ENCODE assay signal across 8 cellular contexts in genomic region chr5:74865799-74866652, GRCh38. TPM values are rescaled to one million over a fixed set of nuclear protein-coding genes. Genes with fewer than 3 reads are reported as not detected.
DNase-seq lines count a peak whose midpoint lies in the region; ATAC-seq, FAIRE-seq and TF ChIP-seq lines count a peak whose summit lies in the region.

Gene FAM169A, minus strand, starts transcription at chr5:74866387. Its CDS starts 24,711 bp downstream, at chr5:74841676.

- H3K4me1 Mint-ChIP-seq in chondrocyte (ENCODE audit: low read depth) = peaks cover 24% of the 10 kb centered on the region

- 3% methylated on average over 6 of the region's 127 CpGs for WGBS in A549 (ENCODE audit: missing lambda C conversion rate)
- 1% methylated on average over 17 of the region's 127 CpGs for WGBS in HepG2 (ENCODE audit: low lambda C conversion rate)

- in situ Hi-C loops in GM18951 (cut with MboI; ENCODE audit: low sequenced_read_pairs, unreplicated experiment) (no loop called here), HepG2 (cut with HindIII; ENCODE audit: extremely low pct_ligation_motif_present, low pct_unique_long_range_greater_than_20kb) (loop anchor here (5.0 kb wide), 1 partner anchor 36 kb away; no protein-coding TSS in a partner anchor)

- TF ChIP-seq EP300 in A549 (IDR thresholded peaks at IDR 0.05) (no peak), Ishikawa (IDR thresholded peaks at IDR 0.05; ENCODE audit: borderline replicate concordance) (no peak), HepG2 (IDR thresholded peaks at IDR 0.05; ENCODE audit: low read depth in 2 of 2, low read length in 2 of 2) (no peak), HepG2 (CRISPR knock-in tag; IDR thresholded peaks at IDR 0.05; ENCODE audit: borderline replicate concordance) (no peak)

- no TSS peak for BruUV-seq in HepG2 (replicated peaks; lab: Mats Ljungman, UMichigan)

- H3K4me1 ChIP-seq in A549 (peaks cover 5% of the 10 kb centered on the region; the same call in 1 of the 3 replicates), HepG2 (ENCODE audit: insufficient read depth, low read length) (peaks cover 76% of the 10 kb centered on the region), Karpas-422 (ENCODE audit: low read length) (no peaks in the 10 kb centered on the region)

- H3K36me3 ChIP-seq in HepG2 (replicated peaks in 1 of 2; ENCODE audit: control insufficient read depth in 1 of 2, insufficient read depth in 2 of 2, low read length in 2 of 2) (no peaks in the 10 kb centered on the region), Karpas-422 (ENCODE audit: insufficient read depth, low read length) (no peaks in the 10 kb centered on the region)

- no peak for FAIRE-seq in A549 (lab: Jason Lieb, UNC)
- FAIRE-seq in HepG2 (lab: Jason Lieb, UNC) = no peak

- intact Hi-C loops in HepG2 (cut with micrococcal nuclease; ENCODE audit: unreplicated experiment) = loop anchor here (2.0 to 5.0 kb wide), 2 partner anchors 36 to 51 kb away; no protein-coding TSS in a partner anchor

- H3K27ac ChIP-seq in A549 (peak within 1 kb of the TSS; percentile 82 to 93), HepG2 (ENCODE audit: extremely low read length, insufficient read depth, low read length) (peak within 1 kb of the TSS; percentile 96), Karpas-422 (ENCODE audit: low read length) (no peak within 1 kb of the TSS)

- peak; percentile 55 to 62 for DNase-seq in A549 (ENCODE audit: low read depth in 1 of 2, low spot score in 1 of 2)
- no peak for DNase-seq in chondrocyte (ENCODE audit: low spot score)
- no peak for DNase-seq in HepG2 (ENCODE audit: low spot score)
- DNase-seq in stimulated activated CD4-positive, alpha-beta T cell treated with anti-CD3 and anti-CD28 coated beads, TNF-alpha, amount 100 ng/mL, for 1 hour (ENCODE audit: low read depth in 3 of 3, low spot score in 1 of 3) = peak in 2 of 3 donors; percentile 4 to 37
- DNase-seq in Karpas-422 = no peak

- H3K27me3 Mint-ChIP-seq in chondrocyte (ENCODE audit: low read depth) = no peaks in the 10 kb centered on the region

- no peaks in the 10 kb centered on the region for H3K9me3 Mint-ChIP-seq in chondrocyte (ENCODE audit: low read depth)

- no peaks in the 10 kb centered on the region; a peak in 1 of 5 replicates for H3K27me3 ChIP-seq in HepG2 (ENCODE audit: control insufficient read depth in 1 of 2, insufficient read depth in 2 of 2, low read length in 2 of 2)
- no peaks in the 10 kb centered on the region for H3K27me3 ChIP-seq in Karpas-422 (ENCODE audit: low read length)

- TF ChIP-seq RAD21 in A549 (conservative IDR thresholded peaks at IDR 0.05 in 1 of 2, IDR thresholded peaks at IDR 0.05 in 1 of 2) = no peak; a peak in 1 of 5 replicates
- no peak for TF ChIP-seq RAD21 in Ishikawa (IDR thresholded peaks at IDR 0.05; ENCODE audit: low read depth)
- peak; percentile 53 for TF ChIP-seq RAD21 in HepG2 (CRISPR knock-in tag; IDR thresholded peaks at IDR 0.05)

- H3K27ac Mint-ChIP-seq in chondrocyte (ENCODE audit: unreplicated experiment) = peak within 1 kb of the TSS; percentile 94

- no peaks in the 10 kb centered on the region for H3K36me3 Mint-ChIP-seq in chondrocyte (ENCODE audit: low read depth)

- H3K4me3 ChIP-seq in A549 (peak within 1 kb of the TSS; percentile 66), HepG2 (replicated peaks in 1 of 3; ENCODE audit: insufficient read depth in 1 of 3, low read depth in 2 of 3, low read length in 3 of 3) (peak within 1 kb of the TSS; percentile 87 to 97 (median 95)), Karpas-422 (ENCODE audit: low read length) (no peak within 1 kb of the TSS)

- H3K9me3 ChIP-seq in A549 (no peaks in the 10 kb centered on the region), HepG2 (ENCODE audit: low read length) (no peaks in the 10 kb centered on the region), Karpas-422 (ENCODE audit: low read length) (no peaks in the 10 kb centered on the region)

- H3K9me2 ChIP-seq in Karpas-422 (replicated peaks; ENCODE audit: insufficient read depth, low read length) = no peaks in the 10 kb centered on the region

- peak within 1 kb of the TSS; percentile 42 for H2AFZ ChIP-seq in HepG2 (ENCODE audit: low read length)
- no peak within 1 kb of the TSS for H2AFZ ChIP-seq in Karpas-422 (ENCODE audit: low read length)

- H4K20me1 ChIP-seq in HepG2 (ENCODE audit: insufficient read depth, low read length) (peaks cover 10% of the 10 kb centered on the region; the same call in 1 of the 2 replicates), Karpas-422 (ENCODE audit: insufficient read depth, low read depth, low read length) (no peaks in the 10 kb centered on the region)

- peak; percentile 66 for TF ChIP-seq POLR2A in A549 (IDR thresholded peaks at IDR 0.05; ENCODE audit: low read length)
- TF ChIP-seq POLR2A in GM18951 (IDR thresholded peaks at IDR 0.05; ENCODE audit: extremely low read depth, insufficient read depth, insufficient read length) = peak; percentile 38
- peak in 1 of 2 experiments; percentile 54; a peak in 2 of 4 replicates for TF ChIP-seq POLR2A in HepG2 (IDR thresholded peaks at IDR 0.05; ENCODE audit: insufficient read depth in 1 of 2, low read depth in 2 of 2, low read length in 2 of 2)

- peak; percentile 87 to 88 for ATAC-seq in A549
- peak; percentile 71 to 73 for ATAC-seq in activated CD4-positive, CD25-positive, alpha-beta regulatory T cell treated with anti-CD3 and anti-CD28 coated beads, Interleukin-2, amount 50 U/mL, for 24 hours
- ATAC-seq in HepG2 = peak; percentile 65

- peak within 1 kb of the TSS; percentile 77 for H3K4me2 ChIP-seq in A549
- H3K4me2 ChIP-seq in HepG2 (ENCODE audit: low read depth, low read length) = peak within 1 kb of the TSS; percentile 80
- H3K4me2 ChIP-seq in Karpas-422 (ENCODE audit: low read depth, low read length, poor library complexity, severe bottlenecking) = no peak within 1 kb of the TSS

- peaks cover 50% of the 10 kb centered on the region for H3K79me2 ChIP-seq in HepG2 (ENCODE audit: insufficient read depth, low read length)
- no peaks in the 10 kb centered on the region for H3K79me2 ChIP-seq in Karpas-422 (ENCODE audit: low read length)

- H3K9ac ChIP-seq in HepG2 (ENCODE audit: insufficient read depth, low read depth, low read length) (peak within 1 kb of the TSS; percentile 89), Karpas-422 (ENCODE audit: low read length) (no peak within 1 kb of the TSS)

- POLR2A ChIA-PET in A549 (lab: Yijun Ruan, JAX) = interaction anchor here (1.0 kb wide), 1 partner anchor 17 kb away, joined by 4 read pairs; no protein-coding TSS in a partner anchor
- POLR2A ChIA-PET in HepG2 (lab: Yijun Ruan, JAX) = interaction anchor here (0.8 to 4.4 kb wide), 4 partner anchors 11 to 50 kb away, joined by 4 to 79 read pairs (median 9); no protein-coding TSS in a partner anchor

- CTCF ChIA-PET in A549 (lab: Yijun Ruan, JAX) = interaction anchor here (0.5 to 1.8 kb wide), 8 partner anchors 10 to 240 kb away, joined by 3 to 6 read pairs (median 3); no protein-coding TSS in a partner anchor
- CTCF ChIA-PET in HepG2 (lab: Yijun Ruan, JAX; ENCODE audit: low intra/inter-chr PET ratio, low total read pairs) = no interaction called here

- TF ChIP-seq CTCF in A549 (IDR thresholded peaks at IDR 0.05) (peak; percentile 33; the same call in 2 of the 3 replicates), chondrocyte (IDR thresholded peaks at IDR 0.05) (no peak), HepG2 (CRISPR knock-in tag; IDR thresholded peaks at IDR 0.05) (peak; percentile 30; the same call in 1 of the 2 replicates)

- peak within 1 kb of the TSS; percentile 86 for H3K4me3 Mint-ChIP-seq in chondrocyte (ENCODE audit: unreplicated experiment)

TF ChIP-seq in A549, 52 proteins besides CTCF, POLR2A, EP300 and RAD21 (continues in another document):
- TF ChIP-seq JUN (IDR thresholded peaks at IDR 0.05) = peak in 1 of 2 experiments; percentile 60; a peak in 2 of 5 replicates
- TF ChIP-seq HOXB5 (CRISPR knock-in tag; IDR thresholded peaks at IDR 0.05) = no peak
- TF ChIP-seq CBX8 (IDR thresholded peaks at IDR 0.05) = no peak

TF ChIP-seq in Ishikawa, 13 proteins besides CTCF, POLR2A, EP300 and RAD21 (continues in another document):
- TF ChIP-seq YY1 (IDR thresholded peaks at IDR 0.05; ENCODE audit: low read depth) (peak; percentile 84), CEBPB (IDR thresholded peaks at IDR 0.05) (no peak), TEAD4 (IDR thresholded peaks at IDR 0.05) (no peak)

RNA-seq across cellular contexts. Expression of gene FAM169A, which starts in this region (rescaled TPM):
- polyA plus RNA-seq in A549 (2011; rRNA removed) (13.0 and 18.3 TPM in 2 replicates), A549 (2017; fragmentation: RNase III; extraction: RNeasy Plus Mini Kit Qiagen cat#74134 plus additional on column Dnase treatment) (5.8 to 7.9 TPM (median 7.5 TPM) in 3 replicates), HepG2 (2011; rRNA removed) (18.8 and 21.1 TPM in 2 replicates)
- polyA plus RNA-seq in A549 (2012; cell fraction: cytosol; rRNA removed) = 1.9 and 2.6 TPM in 2 replicates
- polyA plus RNA-seq in A549 (2012; cell fraction: nucleus; rRNA removed) = 1.9 and 2.6 TPM in 2 replicates
- polyA minus RNA-seq in A549 (2011; rRNA and poly(A)+ RNA removed) = 9.8 and 11.5 TPM in 2 replicates
- total RNA-seq in chondrocyte (5.9 to 8.8 TPM (median 7.9 TPM) in 3 replicates), HepG2 (2016; rRNA removed; fragmentation: Illumina TruSeq; extraction: Trizol) (84.8 and 110 TPM in 2 replicates)
- 657 and 772 TPM in 2 replicates for total RNA-seq in HepG2 (2016; cell fraction: cytosol; rRNA removed; fragmentation: Illumina TruSeq; extraction: Trizol; ENCODE audit: low read depth)
- 82.4 and 105 TPM in 2 replicates for total RNA-seq in HepG2 (2016; cell fraction: insoluble cytoplasmic fraction; rRNA removed; fragmentation: Illumina TruSeq; extraction: Trizol)
- 249 and 285 TPM in 2 replicates for total RNA-seq in HepG2 (2016; cell fraction: membrane; rRNA removed; fragmentation: Illumina TruSeq; extraction: Trizol)
- 76.1 and 83.8 TPM in 2 replicates for total RNA-seq in HepG2 (2016; cell fraction: nucleus; rRNA removed; fragmentation: Illumina TruSeq; extraction: Trizol)
- polyA plus RNA-seq in HepG2 (2011; cell fraction: cytosol; rRNA removed) = 9.6 and 15.9 TPM in 2 replicates
- polyA plus RNA-seq in HepG2 (2011; cell fraction: nucleus; rRNA removed) = 19.5 and 21.4 TPM in 2 replicates
- polyA plus RNA-seq in HepG2 (2012) = 23.9 and 38.1 TPM in 2 replicates
- polyA plus RNA-seq in HepG2 (2016; cell fraction: cytosol; fragmentation: Illumina TruSeq; extraction: Trizol; ENCODE audit: low read depth) = 0.95 and 1.1 TPM in 2 replicates
- polyA plus RNA-seq in HepG2 (2016; cell fraction: insoluble cytoplasmic fraction; fragmentation: Illumina TruSeq; extraction: Trizol; ENCODE audit: low read depth) = 25.7 and 29.8 TPM in 2 replicates
- polyA plus RNA-seq in HepG2 (2016; cell fraction: membrane; fragmentation: Illumina TruSeq; extraction: Trizol; ENCODE audit: low read depth) = 4.1 and 4.5 TPM in 2 replicates
- polyA plus RNA-seq in HepG2 (2016; cell fraction: nucleus; fragmentation: Illumina TruSeq; extraction: Trizol; ENCODE audit: insufficient read depth, low read depth) = 48.9 and 51.5 TPM in 2 replicates
- polyA minus RNA-seq in HepG2 (2011; rRNA and poly(A)+ RNA removed; ENCODE audit: low replicate concordance) = 30.7 TPM in 1 of 2 replicates, not detected in the other
- 38.6 and 46.9 TPM in 2 replicates for polyA minus RNA-seq in HepG2 (2011; cell fraction: cytosol; rRNA and poly(A)+ RNA removed)
- 108 and 113 TPM in 2 replicates for polyA minus RNA-seq in HepG2 (2011; cell fraction: nucleus; rRNA and poly(A)+ RNA removed)
- total RNA-seq in Karpas-422 (2014; rRNA removed; shearing (Covaris generic); ENCODE audit: low replicate concordance) = not detected in 2 replicates

Comparison
In these comparisons a context has a peak if more than half of its experiments do, and no peak if none do; other contexts are left out.
1. DNase-seq: peak in A549 (2 of 2) and stimulated activated CD4-positive, alpha-beta T cell treated with anti-CD3 and anti-CD28 coated beads, TNF-alpha, amount 100 ng/mL, for 1 hour (2 of 3); none in chondrocyte (single experiment), HepG2 (single experiment) and Karpas-422 (single experiment).
2. Of the 38 proteins assayed by ChIP-seq in both HepG2 and A549: peak only in HepG2: HMGXB4 and RAD21; only in A549: MAX and SMC3; in both: BCL3, CTCF and PHF8; in neither: 29; mixed calls (peak in some experiments, not most) for 2.
3. Peak in every context shown above with its lines, with median percentiles within 50 percentile points of each other: ATAC-seq.